In the genomic region with DNA sequence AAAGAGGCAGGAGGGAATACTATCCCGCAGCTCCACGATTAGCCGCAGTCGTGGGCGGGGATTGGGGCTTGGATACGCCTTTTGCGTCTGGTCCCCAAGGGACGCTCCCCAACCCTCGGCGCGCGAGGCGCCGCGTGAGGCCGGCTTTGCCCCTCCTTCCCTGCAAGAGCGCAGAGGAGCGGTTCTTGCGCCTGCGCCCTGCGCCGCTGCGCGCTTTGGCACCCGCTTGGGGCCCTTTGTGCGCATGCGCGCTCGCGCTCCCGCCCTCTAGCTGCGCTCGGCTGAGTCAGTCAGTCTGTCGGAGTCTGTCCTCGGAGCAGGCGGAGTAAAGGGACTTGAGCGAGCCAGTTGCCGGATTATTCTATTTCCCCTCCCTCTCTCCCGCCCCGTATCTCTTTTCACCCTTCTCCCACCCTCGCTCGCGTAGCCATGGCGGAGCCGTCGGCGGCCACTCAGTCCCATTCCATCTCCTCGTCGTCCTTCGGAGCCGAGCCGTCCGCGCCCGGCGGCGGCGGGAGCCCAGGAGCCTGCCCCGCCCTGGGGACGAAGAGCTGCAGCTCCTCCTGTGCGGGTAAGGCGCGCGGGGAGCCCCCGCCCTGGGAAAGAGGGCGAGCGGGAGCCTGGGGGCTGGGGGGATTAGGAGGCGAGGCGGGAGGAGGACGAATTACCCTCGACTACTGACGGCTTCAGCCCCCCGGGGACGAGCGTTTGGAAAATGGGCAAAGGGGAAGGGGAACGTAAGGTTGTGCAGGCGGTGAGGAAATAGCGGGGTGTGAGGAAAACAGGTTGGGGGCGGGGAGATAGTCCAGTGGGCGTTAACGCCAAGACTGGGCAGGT, we compare ENCODE assay signal across 1 cellular context.
TF ChIP-seq lines count a peak whose summit lies in the region.

TSS of gene RTN3 (plus strand) at position 293 of the 837 bp plus-strand sequence. CDS start at position 430, 137 bp downstream.

TF ChIP-seq in GM12878, 131 proteins besides CTCF, POLR2A, EP300 and RAD21 (continued from another document):
- TF ChIP-seq, protein P1, sequence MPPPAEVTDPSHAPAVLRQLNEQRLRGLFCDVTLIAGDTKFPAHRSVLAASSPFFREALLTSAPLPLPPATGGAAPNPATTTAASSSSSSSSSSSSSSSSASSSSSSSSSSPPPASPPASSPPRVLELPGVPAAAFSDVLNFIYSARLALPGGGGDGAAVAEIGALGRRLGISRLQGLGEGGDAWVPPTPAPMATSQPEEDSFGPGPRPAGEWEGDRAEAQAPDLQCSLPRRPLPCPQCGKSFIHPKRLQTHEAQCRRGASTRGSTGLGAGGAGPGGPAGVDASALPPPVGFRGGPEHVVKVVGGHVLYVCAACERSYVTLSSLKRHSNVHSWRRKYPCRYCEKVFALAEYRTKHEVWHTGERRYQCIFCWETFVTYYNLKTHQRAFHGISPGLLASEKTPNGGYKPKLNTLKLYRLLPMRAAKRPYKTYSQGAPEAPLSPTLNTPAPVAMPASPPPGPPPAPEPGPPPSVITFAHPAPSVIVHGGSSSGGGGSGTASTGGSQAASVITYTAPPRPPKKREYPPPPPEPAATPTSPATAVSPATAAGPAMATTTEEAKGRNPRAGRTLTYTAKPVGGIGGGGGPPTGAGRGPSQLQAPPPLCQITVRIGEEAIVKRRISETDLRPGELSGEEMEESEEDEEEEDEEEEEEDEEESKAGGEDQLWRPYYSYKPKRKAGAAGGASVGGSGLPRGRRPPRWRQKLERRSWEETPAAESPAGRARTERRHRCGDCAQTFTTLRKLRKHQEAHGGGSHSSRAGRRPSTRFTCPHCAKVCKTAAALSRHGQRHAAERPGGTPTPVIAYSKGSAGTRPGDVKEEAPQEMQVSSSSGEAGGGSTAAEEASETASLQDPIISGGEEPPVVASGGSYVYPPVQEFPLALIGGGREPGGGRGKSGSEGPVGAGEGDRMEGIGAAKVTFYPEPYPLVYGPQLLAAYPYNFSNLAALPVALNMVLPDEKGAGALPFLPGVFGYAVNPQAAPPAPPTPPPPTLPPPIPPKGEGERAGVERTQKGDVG (CRISPR knock-in tag; IDR thresholded peaks at IDR 0.05), result no peak
- TF ChIP-seq HDAC2 (IDR thresholded peaks at IDR 0.05) (no peak), RAD51 (IDR thresholded peaks at IDR 0.05) (no peak), ZNF622 (IDR thresholded peaks at IDR 0.05) (no peak), REST (IDR thresholded peaks at IDR 0.05; ENCODE audit: low read depth, low read length) (no peak), HCFC1 (IDR thresholded peaks at IDR 0.05; ENCODE audit: low read length) (no peak), BCL3 (IDR thresholded peaks at IDR 0.05; ENCODE audit: borderline replicate concordance, insufficient read depth, low read depth, low read length, poor library complexity, severe bottlenecking) (peak; percentile 15), NR2C2 (IDR thresholded peaks at IDR 0.05; ENCODE audit: borderline replicate concordance, control insufficient read depth, insufficient read length, low read depth) (no peak), NBN (IDR thresholded peaks at IDR 0.05) (peak; percentile 83), POU2F2 (IDR thresholded peaks at IDR 0.05; ENCODE audit: borderline replicate concordance, low read depth, low read length) (0 out of 3 replicates have a peak, but pooled peaks have one; percentile 32), SUZ12 (IDR thresholded peaks at IDR 0.05; ENCODE audit: unreplicated experiment) (no peak), CHD1 (IDR thresholded peaks at IDR 0.05; ENCODE audit: low read depth, low read length) (no peak), SMAD5 (IDR thresholded peaks at IDR 0.05; ENCODE audit: low read depth) (peak; percentile 66; the same call in 1 of the 2 replicates), TARDBP (IDR thresholded peaks at IDR 0.05; ENCODE audit: borderline replicate concordance) (no peak), CBX3 (IDR thresholded peaks at IDR 0.05; ENCODE audit: borderline replicate concordance, low read depth) (no peak), ASH2L (IDR thresholded peaks at IDR 0.05; ENCODE audit: borderline replicate concordance, low read depth) (no peak), MEF2A (IDR thresholded peaks at IDR 0.05; ENCODE audit: insufficient read depth, low read depth, low read length) (no peak), SKIL (IDR thresholded peaks at IDR 0.05; ENCODE audit: low read depth, poor library complexity, severe bottlenecking) (no peak), EED (IDR thresholded peaks at IDR 0.05; ENCODE audit: low read depth) (peak; percentile 23), STAT3 (IDR thresholded peaks at IDR 0.05; ENCODE audit: low read depth, low read length) (no peak), TCF12 (IDR thresholded peaks at IDR 0.05; ENCODE audit: low read depth, low read length) (no peak), SUPT20H (IDR thresholded peaks at IDR 0.05; ENCODE audit: borderline replicate concordance, control insufficient read depth, low read depth, low read length) (no peak), GATAD2B (conservative IDR thresholded peaks at IDR 0.05; ENCODE audit: low read depth) (no peak; the same call in 1 of the 2 replicates), IKZF1 (conservative IDR thresholded peaks at IDR 0.05) (peak; percentile 97), MTA2 (IDR thresholded peaks at IDR 0.05; ENCODE audit: low read depth) (0 out of 2 replicates have a peak, but pooled peaks have one; percentile 24), DPF2 (IDR thresholded peaks at IDR 0.05) (no peak), EZH2 (IDR thresholded peaks at IDR 0.05; ENCODE audit: borderline replicate concordance, control insufficient read depth, low read depth, low read length) (no peak), CBX5 (IDR thresholded peaks at IDR 0.05; ENCODE audit: low read depth) (no peak), FOXM1 (IDR thresholded peaks at IDR 0.05; ENCODE audit: low read depth, low read length) (no peak), ATF2 (IDR thresholded peaks at IDR 0.05; ENCODE audit: low read length) (no peak), ZBTB33 (IDR thresholded peaks at IDR 0.05) (no peak), ZNF384 (IDR thresholded peaks at IDR 0.05; ENCODE audit: borderline replicate concordance, low read depth, low read length) (no peak), NFIC (IDR thresholded peaks at IDR 0.05; ENCODE audit: low read depth, low read length) (no peak), IKZF2 (IDR thresholded peaks at IDR 0.05) (peak; percentile 78 to 84), GABPA (IDR thresholded peaks at IDR 0.05; ENCODE audit: low read depth) (no peak), FOXK2 (IDR thresholded peaks at IDR 0.05) (no peak), NFXL1 (IDR thresholded peaks at IDR 0.05; ENCODE audit: borderline replicate concordance) (no peak), RCOR1 (conservative IDR thresholded peaks at IDR 0.05; ENCODE audit: low read depth, low read length) (no peak; the same call in 1 of the 2 replicates)
- TF ChIP-seq, protein P2, sequence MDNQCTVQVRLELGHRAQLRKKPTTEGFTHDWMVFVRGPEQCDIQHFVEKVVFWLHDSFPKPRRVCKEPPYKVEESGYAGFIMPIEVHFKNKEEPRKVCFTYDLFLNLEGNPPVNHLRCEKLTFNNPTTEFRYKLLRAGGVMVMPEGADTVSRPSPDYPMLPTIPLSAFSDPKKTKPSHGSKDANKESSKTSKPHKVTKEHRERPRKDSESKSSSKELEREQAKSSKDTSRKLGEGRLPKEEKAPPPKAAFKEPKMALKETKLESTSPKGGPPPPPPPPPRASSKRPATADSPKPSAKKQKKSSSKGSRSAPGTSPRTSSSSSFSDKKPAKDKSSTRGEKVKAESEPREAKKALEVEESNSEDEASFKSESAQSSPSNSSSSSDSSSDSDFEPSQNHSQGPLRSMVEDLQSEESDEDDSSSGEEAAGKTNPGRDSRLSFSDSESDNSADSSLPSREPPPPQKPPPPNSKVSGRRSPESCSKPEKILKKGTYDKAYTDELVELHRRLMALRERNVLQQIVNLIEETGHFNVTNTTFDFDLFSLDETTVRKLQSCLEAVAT (IDR thresholded peaks at IDR 0.05), result 0 out of 2 replicates have a peak, but pooled peaks have one; percentile 59
